In the genomic region with DNA sequence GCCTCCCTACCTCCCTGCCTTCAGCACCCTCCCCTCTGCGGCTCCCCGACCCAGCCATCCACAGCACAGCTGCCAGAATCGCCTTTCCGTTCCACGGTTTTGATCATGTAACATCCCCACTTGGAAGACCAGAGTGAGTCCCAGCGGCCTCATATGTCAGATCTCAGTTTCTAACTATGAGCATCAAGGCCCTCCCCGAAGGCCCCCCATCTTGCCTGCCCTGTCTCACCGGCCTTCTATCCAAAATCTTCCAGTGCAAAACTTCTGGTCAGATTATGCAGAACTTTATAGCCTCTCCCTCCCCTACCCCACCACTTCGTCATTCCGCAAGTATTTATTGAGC, we compare ENCODE assay signal across 9 cellular contexts. TPM values are rescaled to one million over a fixed set of nuclear protein-coding genes. Genes with fewer than 3 reads are reported as not detected.
DNase-seq lines count a peak whose midpoint lies in the region; ATAC-seq, FAIRE-seq and TF ChIP-seq lines count a peak whose summit lies in the region.
"Had no signal": no experiment of that assay in that cellular context is flagged by ENCODE, and none has a peak within 500 bp of the region (broad histone marks: within the 10 kb centered on the region; RNA-seq: fewer than 3 reads in every experiment).

No MANE protein-coding gene starts in this region.

- no peak for TF ChIP-seq EP300 in GM12878 (IDR thresholded peaks at IDR 0.05; ENCODE audit: borderline replicate concordance in 1 of 2, control insufficient read depth in 1 of 2, low read depth in 2 of 2, low read length in 2 of 2)

- H2AFZ ChIP-seq in GM12878 (ENCODE audit: control insufficient read depth, low read depth, low read length): no peak overlapping the region

- RAD21 ChIA-PET in GM12878 (lab: Charles Lee; ENCODE audit: unreplicated experiment): no interaction called here

- H3K4me2 ChIP-seq in GM12878 (ENCODE audit: control insufficient read depth, insufficient read depth): peak overlapping the region; percentile 67

- H3K4me3 ChIP-seq in left ventricle myocardium inferior: peak overlapping the region; percentile 67
- no peak overlapping the region for H3K4me3 ChIP-seq in GM12878
- H3K4me3 ChIP-seq in mucosa of rectum (ENCODE audit: low read length in 2 of 2): peak overlapping the region; percentile 43 to 61

- CTCF ChIA-PET in GM12878 (lab: Yijun Ruan, JAX): interaction anchor here (0.7 to 1.1 kb wide), 2 partner anchors 9 to 63 kb away, joined by 3 to 8 read pairs; no protein-coding TSS in a partner anchor

- H3K9ac ChIP-seq in GM12878 (ENCODE audit: control insufficient read depth, insufficient read depth, low read length) (no peak overlapping the region), mucosa of rectum (ENCODE audit: low read depth in 1 of 2, low read length in 2 of 2) (peak overlapping the region in 1 of 2 donors; percentile 35)

- intact Hi-C loops in left ventricle myocardium inferior (cut with micrococcal nuclease) (no loop called here), Right ventricle myocardium superior (cut with DNase I) (no loop called here), GM12878 (cut with micrococcal nuclease; ENCODE audit: unreplicated experiment) (loop anchor here (5.0 kb wide), 2 partner anchors 51 to 541 kb away; no protein-coding TSS in a partner anchor)

- H3K4me1 ChIP-seq in left ventricle myocardium inferior (peaks cover 22% of the 10 kb centered on the region), GM12878 (ENCODE audit: control insufficient read depth, insufficient read depth, low read length) (peaks cover 4% of the 10 kb centered on the region; the same call in 1 of the 2 replicates), mucosa of rectum (ENCODE audit: control insufficient read depth in 2 of 2, insufficient read depth in 2 of 2, low read length in 2 of 2) (peaks cover 7 to 13% of the 10 kb centered on the region in 2 donors)

- ATAC-seq in Right ventricle myocardium superior (ENCODE audit: poor library complexity) (no peak), GM12878 (no peak), GM18520 (IDR thresholded peaks at IDR 0.05; ENCODE audit: unreplicated experiment) (no peak), HG03460 (IDR thresholded peaks at IDR 0.05; ENCODE audit: unreplicated experiment) (no peak)

- SMC1A ChIA-PET in GM12878 (lab: Charles Lee; ENCODE audit: uncharacterized antibody, unreplicated experiment): no interaction called here

- no peaks in the 10 kb centered on the region for H3K36me3 ChIP-seq in left ventricle myocardium inferior
- H3K36me3 ChIP-seq in GM12878 (ENCODE audit: control insufficient read depth in 2 of 2, insufficient read depth in 2 of 2, low read length in 1 of 2): no peaks in the 10 kb centered on the region
- no peaks in the 10 kb centered on the region for H3K36me3 ChIP-seq in mucosa of rectum (ENCODE audit: control insufficient read depth in 2 of 2, insufficient read depth in 2 of 2, low read length in 2 of 2)

- H3K27me3 ChIP-seq in left ventricle myocardium inferior (ENCODE audit: low read depth) (no peaks in the 10 kb centered on the region), GM12878 (replicated peaks in 1 of 2; ENCODE audit: control insufficient read depth in 2 of 2, insufficient read depth in 2 of 2, low read length in 1 of 2) (peaks cover 2% of the 10 kb centered on the region in 2 experiments; a peak in 3 of 4 replicates), mucosa of rectum (ENCODE audit: control insufficient read depth in 2 of 2, insufficient read depth in 2 of 2, low read length in 2 of 2) (peaks cover 0 to 3% of the 10 kb centered on the region in 2 donors)

- POLR2A ChIA-PET in GM12878 (lab: Charles Lee): no interaction called here

- TF ChIP-seq CTCF in left ventricle myocardium inferior (IDR thresholded peaks at IDR 0.05; ENCODE audit: borderline replicate concordance) (no peak), GM12878 (IDR thresholded peaks at IDR 0.05 in 2 of 3, conservative IDR thresholded peaks at IDR 0.05 in 1 of 3; ENCODE audit: control insufficient read depth in 2 of 3, extremely low read depth in 1 of 3, insufficient read depth in 1 of 3, low read depth in 3 of 3, low read length in 3 of 3) (no peak)

- WGBS in GM12878 (ENCODE audit: insufficient coverage, insufficient replicate concordance, low lambda C conversion rate, missing lambda C conversion rate): 28% methylated on average over 10 of the region's 10 CpGs

- FAIRE-seq in GM12878 (lab: Jason Lieb, UNC): no peak

- no peak for TF ChIP-seq POLR2A in GM12878 (IDR thresholded peaks at IDR 0.05; ENCODE audit: low read depth, low read length)

- H3K27ac ChIP-seq in left ventricle myocardium inferior (replicated peaks) (peak overlapping the region; percentile 93), GM12878 (ENCODE audit: control insufficient read depth, insufficient read depth) (no peak overlapping the region), mucosa of rectum (ENCODE audit: low read depth in 2 of 2, low read length in 2 of 2) (peak overlapping the region; percentile 60 to 63)

- H4K20me1 ChIP-seq in GM12878 (ENCODE audit: control insufficient read depth, insufficient read depth): no peaks in the 10 kb centered on the region

- no peak for TF ChIP-seq RAD21 in GM12878 (IDR thresholded peaks at IDR 0.05; ENCODE audit: insufficient read depth, low read depth, low read length)

- in situ Hi-C loops in GM12878 (cut with MboI): no loop called here

- no TSS peak for BruUV-seq in GM12878 (replicated peaks; lab: Mats Ljungman, UMichigan)

- H3K79me2 ChIP-seq in GM12878 (ENCODE audit: control insufficient read depth, insufficient read depth, low read length): no peaks in the 10 kb centered on the region

- no peak for DNase-seq in left ventricle myocardium inferior
- no peak for DNase-seq in Right ventricle myocardium superior
- DNase-seq in GM12878 (ENCODE audit: low read depth, low spot score): no peak
- no peak for DNase-seq in activated CD4-positive, CD25-positive, alpha-beta regulatory T cell treated with anti-CD3 and anti-CD28 coated beads, Interleukin-2, amount 50 U/mL, for 72 hours
- no peak for DNase-seq in DMS53 treated with DMSO at 0.1 percent for 48 hours (lab: John Stamatoyannopoulos, UW; ENCODE audit: unreplicated experiment)

- H3K9me3 ChIP-seq in left ventricle myocardium inferior (replicated peaks) (no peaks in the 10 kb centered on the region), GM12878 (replicated peaks; ENCODE audit: control insufficient read depth, insufficient read depth, low read length) (no peaks in the 10 kb centered on the region; the same call in 2 of the 3 replicates), mucosa of rectum (ENCODE audit: control insufficient read depth in 2 of 2, low read length in 2 of 2) (no peaks in the 10 kb centered on the region)

TF ChIP-seq in GM12878, 131 proteins besides CTCF, POLR2A, EP300 and RAD21 (continues in another document):
- TF ChIP-seq ZNF217 (IDR thresholded peaks at IDR 0.05) (no peak), CHD1 (IDR thresholded peaks at IDR 0.05; ENCODE audit: low read depth, low read length) (no peak), STAT3 (IDR thresholded peaks at IDR 0.05; ENCODE audit: low read depth, low read length) (no peak), ATF2 (IDR thresholded peaks at IDR 0.05; ENCODE audit: low read length) (no peak), JUND (IDR thresholded peaks at IDR 0.05; ENCODE audit: low read depth, low read length) (no peak), HCFC1 (IDR thresholded peaks at IDR 0.05; ENCODE audit: low read length) (no peak), BRCA1 (IDR thresholded peaks at IDR 0.05; ENCODE audit: low read depth, low read length) (no peak), MEF2A (IDR thresholded peaks at IDR 0.05; ENCODE audit: insufficient read depth, low read depth, low read length) (no peak), YBX1 (IDR thresholded peaks at IDR 0.05) (no peak)

RNA-seq across cellular contexts. Expression of gene LMX1A, which starts 20.3 kb away (rescaled TPM):
- 0.11 TPM for total RNA-seq in left ventricle myocardium inferior
- not detected for total RNA-seq in Right ventricle myocardium superior
- total RNA-seq in GM12878 (2013; cell fraction: nucleolus; rRNA removed): not detected in 2 replicates
- total RNA-seq in GM12878 (2014; rRNA removed): not detected in 2 replicates
- not detected in 2 replicates for total RNA-seq in GM12878 (2014; rRNA removed; fragmentation: Illumina TruSeq; extraction: Trizol)
- not detected in 2 replicates for total RNA-seq in GM12878 (2021)
- polyA plus RNA-seq in GM12878 (2011; ENCODE audit: low read depth): not detected
- not detected in 2 replicates for polyA plus RNA-seq in GM12878 (2011; rRNA removed)
- polyA plus RNA-seq in GM12878 (2011; cell fraction: cytosol; rRNA removed): not detected in 2 replicates
- not detected in 2 replicates for polyA plus RNA-seq in GM12878 (2011; cell fraction: nucleus; rRNA removed)
- not detected in 2 replicates for polyA plus RNA-seq in GM12878 (2012)
- not detected in 2 replicates for polyA plus RNA-seq in GM12878 (2014; fragmentation: Illumina TruSeq; extraction: Trizol)
- polyA plus RNA-seq in GM12878 (2014; fragmentation: Nextera tagmentation; extraction: Ambion mirVana): not detected
- not detected in 2 replicates for polyA plus RNA-seq in GM12878 (2014; rRNA removed)
- not detected for polyA plus RNA-seq in GM12878 (2016; fragmentation: Nextera tagmentation; extraction: Ambion mirVana)
- not detected in 2 replicates for polyA minus RNA-seq in GM12878 (2011; rRNA and poly(A)+ RNA removed)
- not detected in 2 replicates for polyA minus RNA-seq in GM12878 (2011; cell fraction: cytosol; rRNA and poly(A)+ RNA removed)
- polyA minus RNA-seq in GM12878 (2011; cell fraction: nucleus; rRNA and poly(A)+ RNA removed): not detected in 2 replicates
- total RNA-seq: myocyte had no signal
